In genomic region chr1:230877924-230878583, GRCh38 we compare ENCODE assay signal across 25 cellular contexts.
"Had no signal": no experiment of that assay in that cellular context is flagged by ENCODE, and none has a peak within 500 bp of the region (broad histone marks: within the 10 kb centered on the region; RNA-seq: fewer than 3 reads in every experiment).

No MANE protein-coding gene starts in this region.

- H3K4me3 Mint-ChIP-seq: activated CD4-positive, alpha-beta T cell treated with anti-CD3 and anti-CD28 coated beads, Interleukin-2, amount 10 ng/mL, durations not matched to agents 7 days and 5 days; activated CD8-positive, alpha-beta memory T cell treated with anti-CD3 and anti-CD28 coated beads, Interleukin-2, amount 10 ng/mL, durations not matched to agents 7 days and 5 days; activated CD8-positive, alpha-beta T cell treated with anti-CD3 and anti-CD28 coated beads for 36 hours; activated naive CD8-positive, alpha-beta T cell treated with anti-CD3 and anti-CD28 coated beads, Interleukin-2, amount 50 U/mL, for 24 hours; neural progenitor cell; T-cell had no signal

- H3K27me3 ChIP-seq: neural progenitor cell, upper lobe of left lung had no signal

- H2AFZ ChIP-seq: neural progenitor cell had no signal

- FAIRE-seq: TTC549 had no signal

- H3K27ac ChIP-seq: left ventricle myocardium inferior, neural progenitor cell, spleen, thoracic aorta, upper lobe of left lung, WERI-Rb-1 had no signal

- H3K4me3 ChIP-seq: esophagus squamous epithelium, left ventricle myocardium inferior, neural progenitor cell, spleen, thoracic aorta, upper lobe of left lung had no signal

- H3K36me3 ChIP-seq: esophagus squamous epithelium, left ventricle myocardium inferior, neural progenitor cell, spleen, thoracic aorta, upper lobe of left lung, WERI-Rb-1 had no signal

- H3K9ac ChIP-seq: neural progenitor cell had no signal

- H3K4me2 ChIP-seq: neural progenitor cell had no signal

- H3K36me3 Mint-ChIP-seq: activated CD8-positive, alpha-beta memory T cell treated with anti-CD3 and anti-CD28 coated beads, Interleukin-2, amount 10 ng/mL, durations not matched to agents 7 days and 5 days; brain; T-cell had no signal

- H3K27ac Mint-ChIP-seq: activated CD4-positive, alpha-beta T cell treated with anti-CD3 and anti-CD28 coated beads, Interleukin-2, amount 10 ng/mL, durations not matched to agents 7 days and 5 days; activated CD8-positive, alpha-beta memory T cell treated with anti-CD3 and anti-CD28 coated beads, Interleukin-2, amount 10 ng/mL, durations not matched to agents 7 days and 5 days; activated CD8-positive, alpha-beta T cell treated with anti-CD3 and anti-CD28 coated beads for 36 hours; activated naive CD8-positive, alpha-beta T cell treated with anti-CD3 and anti-CD28 coated beads, Interleukin-2, amount 50 U/mL, for 24 hours; neural progenitor cell; progenitor cell of endocrine pancreas; T-cell had no signal

- DNase-seq: activated CD4-positive, alpha-beta T cell treated with anti-CD3 and anti-CD28 coated beads, Interleukin-2, amount 10 ng/mL, durations not matched to agents 7 days and 5 days; activated CD4-positive, CD25-positive, alpha-beta regulatory T cell treated with anti-CD3 and anti-CD28 coated beads, Interleukin-2, amount 50 U/mL, for 72 hours; activated CD8-positive, alpha-beta memory T cell treated with anti-CD3 and anti-CD28 coated beads, Interleukin-2, amount 10 ng/mL, durations not matched to agents 7 days and 5 days; activated CD8-positive, alpha-beta T cell treated with anti-CD3 and anti-CD28 coated beads for 36 hours; activated gamma-delta T cell; activated naive CD4-positive, alpha-beta T cell treated with anti-CD3 and anti-CD28 coated beads, Interleukin-2, amount 50 U/mL, for 16 hours; activated naive CD8-positive, alpha-beta T cell treated with anti-CD3 and anti-CD28 coated beads, Interleukin-2, amount 50 U/mL, for 24 hours; activated T-cell treated with anti-CD3 and anti-CD28 coated beads for 4 hours; aorta; caudate nucleus; esophagus squamous epithelium; left ventricle myocardium inferior; mammary epithelial cell; retina; spleen; stimulated activated CD4-positive, alpha-beta T cell treated with anti-CD3 and anti-CD28 coated beads, Interleukin-4, amount 100 ng/mL, for 1 hour; stimulated activated naive CD4-positive, alpha-beta T cell; T-cell; upper lobe of left lung; WERI-Rb-1 had no signal

- H3K9me3 ChIP-seq: esophagus squamous epithelium, left ventricle myocardium inferior, spleen, thoracic aorta, upper lobe of left lung had no signal

- H3K4me1 ChIP-seq: esophagus squamous epithelium, spleen, upper lobe of left lung had no signal

- H3K9me3 Mint-ChIP-seq: activated CD4-positive, alpha-beta T cell treated with anti-CD3 and anti-CD28 coated beads, Interleukin-2, amount 10 ng/mL, durations not matched to agents 7 days and 5 days; activated CD8-positive, alpha-beta T cell treated with anti-CD3 and anti-CD28 coated beads for 36 hours; activated naive CD8-positive, alpha-beta T cell treated with anti-CD3 and anti-CD28 coated beads, Interleukin-2, amount 50 U/mL, for 24 hours; neural progenitor cell; T-cell had no signal

- ATAC-seq: activated CD8-positive, alpha-beta memory T cell treated with anti-CD3 and anti-CD28 coated beads, Interleukin-2, amount 10 ng/mL, durations not matched to agents 7 days and 5 days; activated CD8-positive, alpha-beta T cell treated with anti-CD3 and anti-CD28 coated beads for 36 hours; activated naive CD8-positive, alpha-beta T cell treated with anti-CD3 and anti-CD28 coated beads, Interleukin-2, amount 50 U/mL, for 24 hours; T-cell had no signal

- H3K4me1 Mint-ChIP-seq: activated CD4-positive, alpha-beta T cell treated with anti-CD3 and anti-CD28 coated beads, Interleukin-2, amount 10 ng/mL, durations not matched to agents 7 days and 5 days; activated CD8-positive, alpha-beta memory T cell treated with anti-CD3 and anti-CD28 coated beads, Interleukin-2, amount 10 ng/mL, durations not matched to agents 7 days and 5 days; activated naive CD8-positive, alpha-beta T cell treated with anti-CD3 and anti-CD28 coated beads, Interleukin-2, amount 50 U/mL, for 24 hours; T-cell had no signal
